In genomic region chr16:48347191-48347860, GRCh38 we compare ENCODE assay signal across 24 cellular contexts. TPM values are rescaled to one million over a fixed set of nuclear protein-coding genes. Genes with fewer than 3 reads are reported as not detected.
DNase-seq lines count a peak whose midpoint lies in the region; ATAC-seq and TF ChIP-seq lines count a peak whose summit lies in the region.
"Had no signal": no experiment of that assay in that cellular context is flagged by ENCODE, and none has a peak within 500 bp of the region (broad histone marks: within the 10 kb centered on the region; RNA-seq: fewer than 3 reads in every experiment).

No MANE protein-coding gene starts in this region.

- peak; percentile 12 for DNase-seq in SIG-M5 treated with dmso at 0.1 percent for 504 hours (lab: John Stamatoyannopoulos, UW; ENCODE audit: unreplicated experiment)
- DNase-seq in SIG-M5 (lab: John Stamatoyannopoulos, UW) = no peak
- peak; percentile 77 for DNase-seq in NCI-H2227 (lab: John Stamatoyannopoulos, UW; ENCODE audit: unreplicated experiment)
- peak; percentile 35 for DNase-seq in cerebellum (ENCODE audit: low spot score)
- DNase-seq in colonic mucosa = no peak
- DNase-seq: activated CD8-positive, alpha-beta memory T cell treated with anti-CD3 and anti-CD28 coated beads, Interleukin-2, amount 10 ng/mL, durations not matched to agents 7 days and 5 days; activated effector memory CD4-positive, alpha-beta T cell treated with anti-CD3 and anti-CD28 coated beads, Interleukin-2, amount 50 U/mL, for 16 hours; DMS79 treated with DMSO at 0.1 percent for 48 hours; foreskin keratinocyte; midbrain; NCI-H1048; NCI-H2081 treated with DMSO at 0.1 percent for 48 hours; NCI-H526; PC-9; stimulated activated CD4-positive, alpha-beta T cell treated with anti-CD3 and anti-CD28 coated beads, Interleukin-15, amount 100 ng/mL, for 24 hours; T1000; transverse colon had no signal

- H3K9ac ChIP-seq in colonic mucosa (ENCODE audit: low read depth in 2 of 2, low read length in 2 of 2) = no peak overlapping the region
- H3K9ac ChIP-seq: neural progenitor cell had no signal

- no peaks in the 10 kb centered on the region for H3K27me3 ChIP-seq in neutrophil
- H3K27me3 ChIP-seq in colonic mucosa = no peaks in the 10 kb centered on the region
- H3K27me3 ChIP-seq: foreskin keratinocyte, neural progenitor cell, transverse colon had no signal

- intact Hi-C loops in colonic mucosa (cut with DNase I) = no loop called here

- H3K4me3 ChIP-seq in neutrophil (ENCODE audit: low read depth in 1 of 2, low read length in 1 of 2) (no peak overlapping the region), colonic mucosa (no peak overlapping the region)
- H3K4me3 ChIP-seq: coronary artery, neural progenitor cell, PC-9, transverse colon had no signal

- peaks cover 10 to 13% of the 10 kb centered on the region in 2 experiments for H3K4me1 ChIP-seq in neutrophil (ENCODE audit: control insufficient read depth in 1 of 2, insufficient read depth in 1 of 2, low read depth in 1 of 2, low read length in 1 of 2)
- H3K4me1 ChIP-seq in colonic mucosa = no peaks in the 10 kb centered on the region
- H3K4me1 ChIP-seq: foreskin keratinocyte, neural progenitor cell, transverse colon had no signal

- TF ChIP-seq CTCF in neutrophil (IDR thresholded peaks at IDR 0.05) = no peak
- TF ChIP-seq CTCF in colonic mucosa (IDR thresholded peaks at IDR 0.05) = no peak

- H3K27ac ChIP-seq in neutrophil = peak overlapping the region; percentile 78
- no peak overlapping the region for H3K27ac ChIP-seq in colonic mucosa
- H3K27ac ChIP-seq: coronary artery, foreskin keratinocyte, neural progenitor cell, PC-9, transverse colon had no signal

- H3K9me3 ChIP-seq in neutrophil (no peaks in the 10 kb centered on the region), colonic mucosa (no peaks in the 10 kb centered on the region)
- H3K9me3 ChIP-seq: transverse colon had no signal

- H3K36me3 ChIP-seq in neutrophil = peaks cover 44% of the 10 kb centered on the region
- H3K36me3 ChIP-seq in colonic mucosa = no peaks in the 10 kb centered on the region
- H3K36me3 ChIP-seq: neural progenitor cell had no signal

- ATAC-seq in GM18867 (IDR thresholded peaks at IDR 0.05; ENCODE audit: unreplicated experiment) = no peak
- ATAC-seq in HG03565 (IDR thresholded peaks at IDR 0.05; ENCODE audit: unreplicated experiment) = no peak
- ATAC-seq: activated CD8-positive, alpha-beta memory T cell treated with anti-CD3 and anti-CD28 coated beads, Interleukin-2, amount 10 ng/mL, durations not matched to agents 7 days and 5 days; foreskin keratinocyte; right cardiac atrium; stimulated activated effector memory CD8-positive, alpha-beta T cell treated with anti-CD3 and anti-CD28 coated beads, Interleukin-12 subunit alpha, Interleukin-12 subunit beta, amount 100 ng/mL, for 72 hours had no signal

RNA-seq across cellular contexts. Expression of gene SIAH1, which starts 37.9 kb away (rescaled TPM):
- total RNA-seq in cerebellum (76.2 TPM), colonic mucosa (10 to 100 TPM; 19.7 to 27.9 TPM)

Comparison
In these comparisons a context has a peak if more than half of its experiments do, and no peak if none do; other contexts are left out.
1. DNase-seq: peak in SIG-M5 treated with dmso at 0.1 percent for 504 hours (single experiment), NCI-H2227 (single experiment) and cerebellum (single experiment); none in SIG-M5 (single experiment) and colonic mucosa (single experiment).